In genomic region chr3:49929333-49930240, GRCh38 we compare ENCODE assay signal across 1 cellular context.
TF ChIP-seq lines count a peak whose summit lies in the region.

MON1A (minus strand) TSS chr3:49929811; CDS start chr3:49913346, 16,465 bp downstream.

TF ChIP-seq in A549, 52 proteins besides CTCF, POLR2A, EP300 and RAD21 (continued from another document):
- TF ChIP-seq REST (IDR thresholded peaks at IDR 0.05), result no peak
- no peak for TF ChIP-seq ZC3H11A (IDR thresholded peaks at IDR 0.05)
- no peak for TF ChIP-seq POLR2AphosphoS2 (conservative IDR thresholded peaks at IDR 0.05; ENCODE audit: low read length)
- no peak for TF ChIP-seq ZFP36 (IDR thresholded peaks at IDR 0.05; ENCODE audit: borderline replicate concordance, partially characterized antibody)
- TF ChIP-seq ZNF302 (CRISPR knock-in tag; IDR thresholded peaks at IDR 0.05), result no peak
- no peak for TF ChIP-seq CBX2 (IDR thresholded peaks at IDR 0.05; ENCODE audit: borderline replicate concordance, low read depth)
- TF ChIP-seq PHF8 (IDR thresholded peaks at IDR 0.05; ENCODE audit: borderline replicate concordance, low read depth), result peak; percentile 71
- no peak for TF ChIP-seq NR3C1 (IDR thresholded peaks at IDR 0.05)
- TF ChIP-seq NFE2L2 (conservative IDR thresholded peaks at IDR 0.05; ENCODE audit: low read length), result no peak
- no peak for TF ChIP-seq CHD2 (IDR thresholded peaks at IDR 0.05; ENCODE audit: low read length, partially characterized antibody)
- peak in 1 of 2 experiments; percentile 55; a peak in 2 of 5 replicates for TF ChIP-seq JUN (IDR thresholded peaks at IDR 0.05)
- TF ChIP-seq TP53 (CRISPR knock-in tag; IDR thresholded peaks at IDR 0.05), result no peak
- TF ChIP-seq TFCP2L1 (CRISPR knock-in tag; IDR thresholded peaks at IDR 0.05), result no peak
- TF ChIP-seq FOSL2 (IDR thresholded peaks at IDR 0.05), result no peak
- TF ChIP-seq FOSL2 (CRISPR knock-in tag; IDR thresholded peaks at IDR 0.05), result no peak
- TF ChIP-seq MAZ (IDR thresholded peaks at IDR 0.05; ENCODE audit: borderline replicate concordance, low read depth, low read length), result no peak
- no peak for TF ChIP-seq GATA3 (IDR thresholded peaks at IDR 0.05; ENCODE audit: borderline replicate concordance)
- TF ChIP-seq JUNB (IDR thresholded peaks at IDR 0.05), result no peak
- TF ChIP-seq EHMT2 (IDR thresholded peaks at IDR 0.05; ENCODE audit: low read depth), result no peak
- TF ChIP-seq CBX8 (IDR thresholded peaks at IDR 0.05), result no peak
- TF ChIP-seq CHD4 (IDR thresholded peaks at IDR 0.05; ENCODE audit: borderline replicate concordance), result no peak
- no peak for TF ChIP-seq RFX5 (IDR thresholded peaks at IDR 0.05)
- peak; percentile 73 for TF ChIP-seq USF2 (IDR thresholded peaks at IDR 0.05)
- no peak; the same call in 1 of the 2 replicates for TF ChIP-seq E2F6 (IDR thresholded peaks at IDR 0.05; ENCODE audit: borderline replicate concordance, low read depth)
- no peak for TF ChIP-seq RNF2 (IDR thresholded peaks at IDR 0.05; ENCODE audit: borderline replicate concordance, low read depth)
- TF ChIP-seq HOXB13 (CRISPR knock-in tag; IDR thresholded peaks at IDR 0.05; ENCODE audit: low read depth), result no peak
- TF ChIP-seq HOXA7 (CRISPR knock-in tag; IDR thresholded peaks at IDR 0.05), result no peak
- no peak for TF ChIP-seq BHLHE40 (IDR thresholded peaks at IDR 0.05; ENCODE audit: low read depth, low read length)
- TF ChIP-seq KDM5A (IDR thresholded peaks at IDR 0.05), result no peak
- no peak for TF ChIP-seq RARB (CRISPR knock-in tag; IDR thresholded peaks at IDR 0.05)
- TF ChIP-seq HDAC2 (IDR thresholded peaks at IDR 0.05), result no peak
- peak; percentile 20; the same call in 1 of the 3 replicates for TF ChIP-seq SMC3 (IDR thresholded peaks at IDR 0.05)
